ENCODE assay signal across 18 cellular contexts in the genomic region with DNA sequence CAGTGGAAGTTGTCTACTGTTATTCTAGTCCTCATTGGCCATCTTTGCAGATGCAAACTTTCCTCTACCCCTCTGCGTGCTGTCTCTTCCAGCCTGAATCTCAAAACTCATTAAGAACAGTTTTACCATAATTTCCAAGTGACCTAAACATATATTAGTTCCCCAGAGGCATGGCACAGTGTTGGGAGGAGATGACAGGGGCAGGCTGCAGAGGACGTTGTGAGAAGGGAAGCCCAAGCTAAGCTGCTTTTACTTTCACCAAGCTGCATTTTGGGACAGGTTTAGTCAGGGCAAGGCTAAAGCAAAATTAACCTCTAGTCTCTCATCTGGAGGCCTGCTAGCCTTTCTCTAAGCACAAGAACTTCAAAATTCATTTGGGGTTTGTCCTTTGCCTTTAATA.
A peak's percentile ranks its signal among the peaks of the same experiment; 100 is the strongest.
DNase-seq lines count a peak whose midpoint lies in the region; ATAC-seq and TF ChIP-seq lines count a peak whose summit lies in the region.
"Had no signal": no experiment of that assay in that cellular context is flagged by ENCODE, and none has a peak within 500 bp of the region (broad histone marks: within the 10 kb centered on the region; RNA-seq: fewer than 3 reads in every experiment).

No MANE protein-coding gene starts in this region.

- no peaks in the 10 kb centered on the region for H3F3A ChIP-seq in SK-N-SH (replicated peaks; ENCODE audit: insufficient read depth)

- peak overlapping the region; percentile 95 for H3K27ac Mint-ChIP-seq in activated CD8-positive, alpha-beta memory T cell treated with anti-CD3 and anti-CD28 coated beads, Interleukin-2, amount 10 ng/mL, durations not matched to agents 7 days and 5 days
- peak overlapping the region; percentile 11 to 93 (median 82) for H3K27ac Mint-ChIP-seq in CD8-positive, alpha-beta memory T cell
- H3K27ac Mint-ChIP-seq in activated CD8-positive, alpha-beta T cell treated with anti-CD3 and anti-CD28 coated beads, Interleukin-2, amount 10 ng/mL, durations not matched to agents 7 days and 5 days, result peak overlapping the region; percentile 90
- peak overlapping the region; percentile 94 to 97 for H3K27ac Mint-ChIP-seq in natural killer cell

- no peaks in the 10 kb centered on the region for H3K9me3 Mint-ChIP-seq in activated CD8-positive, alpha-beta memory T cell treated with anti-CD3 and anti-CD28 coated beads, Interleukin-2, amount 10 ng/mL, durations not matched to agents 7 days and 5 days (ENCODE audit: low read depth)
- no peaks in the 10 kb centered on the region for H3K9me3 Mint-ChIP-seq in CD8-positive, alpha-beta memory T cell
- H3K9me3 Mint-ChIP-seq in activated CD8-positive, alpha-beta T cell treated with anti-CD3 and anti-CD28 coated beads, Interleukin-2, amount 10 ng/mL, durations not matched to agents 7 days and 5 days (ENCODE audit: insufficient read depth), result no peaks in the 10 kb centered on the region
- H3K9me3 Mint-ChIP-seq in natural killer cell, result no peaks in the 10 kb centered on the region

- no peaks in the 10 kb centered on the region for H3K79me2 ChIP-seq in SK-N-SH (ENCODE audit: insufficient read depth)

- TF ChIP-seq CTCF in natural killer cell (IDR thresholded peaks at IDR 0.05) (no peak), SK-N-SH (IDR thresholded peaks at IDR 0.05) (no peak)

- peaks cover 73% of the 10 kb centered on the region for H3K4me1 Mint-ChIP-seq in activated CD8-positive, alpha-beta memory T cell treated with anti-CD3 and anti-CD28 coated beads, Interleukin-2, amount 10 ng/mL, durations not matched to agents 7 days and 5 days
- H3K4me1 Mint-ChIP-seq in CD8-positive, alpha-beta memory T cell, result peaks cover 68 to 77% (median 74%) of the 10 kb centered on the region in 3 donors
- peaks cover 78% of the 10 kb centered on the region for H3K4me1 Mint-ChIP-seq in activated CD8-positive, alpha-beta T cell treated with anti-CD3 and anti-CD28 coated beads, Interleukin-2, amount 10 ng/mL, durations not matched to agents 7 days and 5 days (ENCODE audit: low read depth)
- peaks cover 84 to 85% of the 10 kb centered on the region in 2 donors for H3K4me1 Mint-ChIP-seq in natural killer cell

- ATAC-seq in activated CD8-positive, alpha-beta memory T cell treated with anti-CD3 and anti-CD28 coated beads, Interleukin-2, amount 10 ng/mL, durations not matched to agents 7 days and 5 days, result peak; percentile 48
- peak; percentile 44 for ATAC-seq in activated CD8-positive, alpha-beta T cell treated with anti-CD3 and anti-CD28 coated beads, Interleukin-2, amount 10 ng/mL, durations not matched to agents 7 days and 5 days
- ATAC-seq in natural killer cell (no peak), GM18870 (IDR thresholded peaks at IDR 0.05; ENCODE audit: unreplicated experiment) (no peak)

- DNase-seq in activated CD8-positive, alpha-beta memory T cell treated with anti-CD3 and anti-CD28 coated beads, Interleukin-2, amount 10 ng/mL, durations not matched to agents 7 days and 5 days, result peak; percentile 62
- DNase-seq in activated CD8-positive, alpha-beta memory T cell treated with anti-CD3 and anti-CD28 coated beads for 24 hours, result no peak
- no peak for DNase-seq in CD8-positive, alpha-beta memory T cell
- peak; percentile 52 for DNase-seq in activated CD8-positive, alpha-beta T cell treated with anti-CD3 and anti-CD28 coated beads, Interleukin-2, amount 10 ng/mL, durations not matched to agents 7 days and 5 days
- DNase-seq in natural killer cell, result no peak
- no peak for DNase-seq in C1 segment of cervical spinal cord (lab: John Stamatoyannopoulos, UW)
- DNase-seq in SK-N-SH, result no peak
- DNase-seq: GOT3, Kasumi-1, kidney glomerular epithelial cell, NCI-H1105, NCI-H2029, NCI-H345, NCI-H82, occipital lobe, retina, Right ventricle myocardium superior had no signal

- intact Hi-C loops in natural killer cell (cut with micrococcal nuclease), result loop anchor here (5.0 to 10.0 kb wide), 6 partner anchors 44 to 1001 kb away; partner anchors contain the start of genes SATB1 and TBC1D5

- H3K27me3 Mint-ChIP-seq in activated CD8-positive, alpha-beta memory T cell treated with anti-CD3 and anti-CD28 coated beads, Interleukin-2, amount 10 ng/mL, durations not matched to agents 7 days and 5 days, result no peaks in the 10 kb centered on the region
- H3K27me3 Mint-ChIP-seq in CD8-positive, alpha-beta memory T cell, result no peaks in the 10 kb centered on the region
- H3K27me3 Mint-ChIP-seq in activated CD8-positive, alpha-beta T cell treated with anti-CD3 and anti-CD28 coated beads, Interleukin-2, amount 10 ng/mL, durations not matched to agents 7 days and 5 days (ENCODE audit: low read depth), result no peaks in the 10 kb centered on the region
- no peaks in the 10 kb centered on the region for H3K27me3 Mint-ChIP-seq in natural killer cell (ENCODE audit: low read depth in 2 of 2)

- 49% methylated on average over 2 of the region's 2 CpGs for WGBS in SK-N-SH (ENCODE audit: low lambda C conversion rate)

- H3K36me3 Mint-ChIP-seq in activated CD8-positive, alpha-beta memory T cell treated with anti-CD3 and anti-CD28 coated beads, Interleukin-2, amount 10 ng/mL, durations not matched to agents 7 days and 5 days, result peaks cover 11% of the 10 kb centered on the region
- H3K36me3 Mint-ChIP-seq in CD8-positive, alpha-beta memory T cell, result peaks cover 0 to 8% (median 0%) of the 10 kb centered on the region in 3 donors
- peaks cover 20% of the 10 kb centered on the region for H3K36me3 Mint-ChIP-seq in activated CD8-positive, alpha-beta T cell treated with anti-CD3 and anti-CD28 coated beads, Interleukin-2, amount 10 ng/mL, durations not matched to agents 7 days and 5 days (ENCODE audit: low read depth)
- no peaks in the 10 kb centered on the region for H3K36me3 Mint-ChIP-seq in natural killer cell

- peak overlapping the region; percentile 39 for H3K4me3 Mint-ChIP-seq in activated CD8-positive, alpha-beta memory T cell treated with anti-CD3 and anti-CD28 coated beads, Interleukin-2, amount 10 ng/mL, durations not matched to agents 7 days and 5 days
- peak overlapping the region in 6 of 7 donors; percentile 15 to 73 (median 43) for H3K4me3 Mint-ChIP-seq in CD8-positive, alpha-beta memory T cell
- peak overlapping the region; percentile 67 for H3K4me3 Mint-ChIP-seq in activated CD8-positive, alpha-beta T cell treated with anti-CD3 and anti-CD28 coated beads, Interleukin-2, amount 10 ng/mL, durations not matched to agents 7 days and 5 days
- peak overlapping the region; percentile 49 for H3K4me3 Mint-ChIP-seq in natural killer cell

- TF ChIP-seq RAD21 in SK-N-SH (IDR thresholded peaks at IDR 0.05; ENCODE audit: low read length), result no peak

- H3K27me3 ChIP-seq in CD8-positive, alpha-beta memory T cell (ENCODE audit: insufficient read depth, low read length, poor library complexity, severe bottlenecking), result no peaks in the 10 kb centered on the region
- H3K27me3 ChIP-seq in SK-N-SH (ENCODE audit: insufficient read depth), result no peaks in the 10 kb centered on the region

- no peak overlapping the region for H3K27ac ChIP-seq in CD8-positive, alpha-beta memory T cell (ENCODE audit: low read depth, low read length)
- H3K27ac ChIP-seq in SK-N-SH (ENCODE audit: low read depth in 2 of 2, low read length in 1 of 2), result no peak overlapping the region

- H3K4me2 ChIP-seq in SK-N-SH, result no peak overlapping the region

- peaks cover 70% of the 10 kb centered on the region for H3K4me1 ChIP-seq in CD8-positive, alpha-beta memory T cell (ENCODE audit: insufficient read depth, low read length)
- no peaks in the 10 kb centered on the region for H3K4me1 ChIP-seq in SK-N-SH (ENCODE audit: control insufficient read depth in 1 of 2, insufficient read depth in 2 of 2, low read depth in 1 of 2, low read length in 1 of 2)

- H3K36me3 ChIP-seq in CD8-positive, alpha-beta memory T cell (ENCODE audit: insufficient read depth, low read length), result no peaks in the 10 kb centered on the region
- H3K36me3 ChIP-seq in SK-N-SH (replicated peaks in 1 of 2; ENCODE audit: control insufficient read depth in 1 of 2, insufficient read depth in 2 of 2, low read length in 1 of 2), result no peaks in the 10 kb centered on the region

- no peak overlapping the region for H2AFZ ChIP-seq in SK-N-SH (ENCODE audit: low read depth)

- TF ChIP-seq EP300 in SK-N-SH (IDR thresholded peaks at IDR 0.05; ENCODE audit: borderline replicate concordance in 1 of 2, low read depth in 1 of 2, low read length in 1 of 2), result no peak

- H3K9me3 ChIP-seq in CD8-positive, alpha-beta memory T cell (ENCODE audit: low read length), result no peaks in the 10 kb centered on the region
- H3K9me3 ChIP-seq in SK-N-SH, result no peaks in the 10 kb centered on the region

- POLR2A ChIA-PET in CD8-positive, alpha-beta memory T cell (lab: Charles Lee), result interaction anchor here (0.6 kb wide), 1 partner anchor 447 kb away, joined by 7 read pairs; no protein-coding TSS in a partner anchor
- POLR2A ChIA-PET in activated CD8-positive, alpha-beta T cell treated with anti-CD3 and anti-CD28 coated beads, Interleukin-2, amount 10 ng/mL, durations not matched to agents 7 days and 5 days (lab: Charles Lee), result interaction anchor here (0.7 to 10.3 kb wide), 6 partner anchors 10 to 311 kb away, joined by 3 to 213 read pairs (median 6); no protein-coding TSS in a partner anchor
- POLR2A ChIA-PET in SK-N-SH (lab: Yijun Ruan, JAX), result no interaction called here

- no peaks in the 10 kb centered on the region for H3K9me2 ChIP-seq in SK-N-SH

- CTCF ChIA-PET in activated CD8-positive, alpha-beta memory T cell treated with anti-CD3 and anti-CD28 coated beads, Interleukin-2, amount 10 ng/mL, durations not matched to agents 7 days and 5 days (lab: Charles Lee), result interaction anchor here (0.8 to 9.5 kb wide), 7 partner anchors 14 to 298 kb away, joined by 3 to 56 read pairs (median 3); no protein-coding TSS in a partner anchor
- CTCF ChIA-PET in CD8-positive, alpha-beta memory T cell (lab: Charles Lee), result interaction anchor here (1.2 to 3.3 kb wide), 3 partner anchors 14 to 184 kb away, joined by 3 to 11 read pairs (median 3); no protein-coding TSS in a partner anchor
- CTCF ChIA-PET in activated CD8-positive, alpha-beta T cell treated with anti-CD3 and anti-CD28 coated beads, Interleukin-2, amount 10 ng/mL, durations not matched to agents 7 days and 5 days (lab: Charles Lee), result interaction anchor here (0.8 to 11.7 kb wide), 7 partner anchors 9 to 298 kb away, joined by 3 to 82 read pairs (median 6); no protein-coding TSS in a partner anchor
- CTCF ChIA-PET in SK-N-SH (lab: Yijun Ruan, JAX), result no interaction called here

- H4K20me1 ChIP-seq in SK-N-SH (ENCODE audit: insufficient read depth), result no peaks in the 10 kb centered on the region

- peak overlapping the region; percentile 11 for H3K4me3 ChIP-seq in CD8-positive, alpha-beta memory T cell (ENCODE audit: low read length)
- no peak overlapping the region for H3K4me3 ChIP-seq in SK-N-SH (ENCODE audit: low read depth in 2 of 2, low read length in 1 of 2)

- H3K9ac ChIP-seq in SK-N-SH, result no peak overlapping the region

TF ChIP-seq in SK-N-SH, 30 proteins besides CTCF, POLR2A, EP300 and RAD21 (continues in another document):
- TF ChIP-seq JUND (IDR thresholded peaks at IDR 0.05), result no peak
- no peak for TF ChIP-seq SMC3 (IDR thresholded peaks at IDR 0.05; ENCODE audit: low read depth, low read length)
- TF ChIP-seq RCOR1 (IDR thresholded peaks at IDR 0.05; ENCODE audit: low read length), result no peak
- no peak for TF ChIP-seq NFIC (IDR thresholded peaks at IDR 0.05; ENCODE audit: borderline replicate concordance)

Comparison
In these comparisons a context has a peak if more than half of its experiments do, and no peak if none do; other contexts are left out.
1. DNase-seq: peak in activated CD8-positive, alpha-beta memory T cell treated with anti-CD3 and anti-CD28 coated beads, Interleukin-2, amount 10 ng/mL, durations not matched to agents 7 days and 5 days (single experiment) and activated CD8-positive, alpha-beta T cell treated with anti-CD3 and anti-CD28 coated beads, Interleukin-2, amount 10 ng/mL, durations not matched to agents 7 days and 5 days (single experiment); none in activated CD8-positive, alpha-beta memory T cell treated with anti-CD3 and anti-CD28 coated beads for 24 hours (single experiment), CD8-positive, alpha-beta memory T cell (0 of 5), natural killer cell (single experiment), C1 segment of cervical spinal cord (0 of 14) and SK-N-SH (single experiment).
2. ATAC-seq: peak in activated CD8-positive, alpha-beta memory T cell treated with anti-CD3 and anti-CD28 coated beads, Interleukin-2, amount 10 ng/mL, durations not matched to agents 7 days and 5 days (single experiment) and activated CD8-positive, alpha-beta T cell treated with anti-CD3 and anti-CD28 coated beads, Interleukin-2, amount 10 ng/mL, durations not matched to agents 7 days and 5 days (single experiment); none in natural killer cell (0 of 3) and GM18870 (single experiment).
3. Peak in every context shown above with its lines, with median percentiles within 50 percentile points of each other: H3K27ac Mint-ChIP-seq and H3K4me3 Mint-ChIP-seq.